8 cellular contexts compared by ENCODE assay signal in the genomic region with DNA sequence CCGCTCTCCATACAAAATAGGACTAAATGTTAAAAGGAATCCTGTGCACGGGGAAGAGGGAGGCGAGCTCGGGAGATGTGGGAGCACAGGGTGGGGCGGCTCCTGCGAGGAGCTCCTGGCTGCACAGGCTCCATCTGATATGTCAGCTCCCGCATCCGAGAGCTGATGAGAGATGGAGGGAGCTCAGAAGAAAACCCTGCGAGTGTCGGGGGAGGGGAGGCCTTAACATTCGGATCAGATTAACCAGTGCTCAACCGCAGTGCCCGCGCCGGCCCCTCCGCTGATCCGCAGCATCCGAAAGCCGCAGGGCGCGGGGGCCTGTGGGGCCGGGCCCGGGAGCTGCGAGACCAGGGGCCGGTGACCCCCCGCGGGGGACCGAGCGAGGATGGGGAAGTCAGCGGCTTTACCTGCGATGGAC. TPM values are rescaled to one million over a fixed set of nuclear protein-coding genes. Genes with fewer than 3 reads are reported as not detected.
DNase-seq lines count a peak whose midpoint lies in the region; ATAC-seq and TF ChIP-seq lines count a peak whose summit lies in the region.

No MANE protein-coding gene starts in this region.

- no peak for TF ChIP-seq RAD21 in neural cell (conservative IDR thresholded peaks at IDR 0.05)

- H3K79me2 ChIP-seq in Loucy (ENCODE audit: insufficient read depth, low read length) = no peaks in the 10 kb centered on the region
- peaks cover 36% of the 10 kb centered on the region for H3K79me2 ChIP-seq in neural cell (replicated peaks; ENCODE audit: insufficient read depth, low read length)

- peak; percentile 9 for ATAC-seq in GM21423 (IDR thresholded peaks at IDR 0.05; ENCODE audit: unreplicated experiment)
- ATAC-seq in activated T-cell treated with anti-CD3 and anti-CD28 coated beads, Interleukin-2, amount 50 U/mL, for 72 hours (replicated peaks in 1 of 2) = peak; percentile 42 to 44

- H3K4me3 ChIP-seq in Loucy (ENCODE audit: low read length, poor library complexity, severe bottlenecking) (peak overlapping the region; percentile 91), fibroblast of villous mesenchyme (ENCODE audit: low read depth, low read length) (peak overlapping the region; percentile 65), neural cell (ENCODE audit: low read length) (peak overlapping the region; percentile 90)

- peaks cover 30% of the 10 kb centered on the region for H3K27me3 Mint-ChIP-seq in activated T-cell treated with anti-CD3 and anti-CD28 coated beads, Interleukin-2, amount 50 U/mL, for 72 hours (ENCODE audit: low read depth)

- H3F3A ChIP-seq in Loucy (ENCODE audit: low read depth) (peaks cover 3% of the 10 kb centered on the region; the same call in 1 of the 2 replicates), neural cell (ENCODE audit: insufficient read depth, low read length, poor library complexity, severe bottlenecking) (no peaks in the 10 kb centered on the region)

- TF ChIP-seq CTCF in Loucy (conservative IDR thresholded peaks at IDR 0.05; ENCODE audit: low read length) (no peak), fibroblast of villous mesenchyme (IDR thresholded peaks at IDR 0.05; ENCODE audit: insufficient read depth, low read depth, low read length) (no peak), neural cell (IDR thresholded peaks at IDR 0.05; ENCODE audit: poor library complexity, severe bottlenecking) (no peak)

- DNase-seq in DMS 273 (lab: John Stamatoyannopoulos, UW; ENCODE audit: unreplicated experiment) (peak; percentile 73), fibroblast of villous mesenchyme (ENCODE audit: low read depth) (peak; percentile 14), SKM-1 treated with dmso at 0.1 percent for 144 hours (lab: John Stamatoyannopoulos, UW; ENCODE audit: unreplicated experiment) (no peak), KG1 (lab: John Stamatoyannopoulos, UW) (no peak)
- DNase-seq in activated T-cell treated with anti-CD3 and anti-CD28 coated beads, Interleukin-2, amount 50 U/mL, for 72 hours = peak; percentile 25 to 32

- H3K27ac Mint-ChIP-seq in activated T-cell treated with anti-CD3 and anti-CD28 coated beads, Interleukin-2, amount 50 U/mL, for 72 hours = peak overlapping the region; percentile 81

- peaks cover 1 to 3% of the 10 kb centered on the region in 2 donors for H3K36me3 Mint-ChIP-seq in activated T-cell treated with anti-CD3 and anti-CD28 coated beads, Interleukin-2, amount 50 U/mL, for 72 hours (ENCODE audit: insufficient read depth in 2 of 2)

- H3K4me2 ChIP-seq in Loucy (ENCODE audit: low read depth, low read length, poor library complexity, severe bottlenecking) (peak overlapping the region; percentile 98), neural cell (ENCODE audit: low read length) (peak overlapping the region; percentile 77)

- H3K36me3 ChIP-seq in Loucy (ENCODE audit: insufficient read depth, low read length) (no peaks in the 10 kb centered on the region), neural cell (ENCODE audit: insufficient read depth, low read length) (no peaks in the 10 kb centered on the region)

- H3K4me3 Mint-ChIP-seq in activated T-cell treated with anti-CD3 and anti-CD28 coated beads, Interleukin-2, amount 50 U/mL, for 72 hours = peak overlapping the region; percentile 96 to 99

- H4K20me1 ChIP-seq in Loucy (ENCODE audit: insufficient read depth, low read length, poor library complexity, severe bottlenecking) (no peaks in the 10 kb centered on the region), neural cell (ENCODE audit: insufficient read depth) (no peaks in the 10 kb centered on the region)

- peak overlapping the region; percentile 76 for H3K27ac ChIP-seq in neural cell (ENCODE audit: low read length)

- H3K9me3 Mint-ChIP-seq in activated T-cell treated with anti-CD3 and anti-CD28 coated beads, Interleukin-2, amount 50 U/mL, for 72 hours = no peaks in the 10 kb centered on the region

- H3K9me2 ChIP-seq in Loucy (replicated peaks; ENCODE audit: low read depth, low read length) = no peaks in the 10 kb centered on the region
- no peaks in the 10 kb centered on the region for H3K9me2 ChIP-seq in neural cell (ENCODE audit: insufficient read depth, low read length)

- H3K27me3 ChIP-seq in Loucy (ENCODE audit: insufficient read depth, low read length, poor library complexity, severe bottlenecking) (no peaks in the 10 kb centered on the region), neural cell (ENCODE audit: insufficient read depth, low read depth, low read length) (no peaks in the 10 kb centered on the region)

- no peaks in the 10 kb centered on the region for H3K9me3 ChIP-seq in Loucy (ENCODE audit: insufficient read depth, low read depth, low read length)
- H3K9me3 ChIP-seq in neural cell (ENCODE audit: low read length) = no peaks in the 10 kb centered on the region

- peak overlapping the region; percentile 99 for H2AFZ ChIP-seq in Loucy (ENCODE audit: low read length)
- H2AFZ ChIP-seq in neural cell (ENCODE audit: low read depth, low read length) = peak overlapping the region; percentile 47

- H3K9ac ChIP-seq in Loucy (ENCODE audit: low read depth, low read length, poor library complexity, severe bottlenecking) (peak overlapping the region; percentile 64), neural cell (ENCODE audit: low read length) (peak overlapping the region; percentile 86)

- no peak for TF ChIP-seq EP300 in neural cell (conservative IDR thresholded peaks at IDR 0.05; ENCODE audit: poor library complexity, severe bottlenecking)

- peaks cover 27% of the 10 kb centered on the region for H3K4me1 ChIP-seq in Loucy (ENCODE audit: insufficient read depth, low read length, poor library complexity, severe bottlenecking)

- H3K4me1 Mint-ChIP-seq in activated T-cell treated with anti-CD3 and anti-CD28 coated beads, Interleukin-2, amount 50 U/mL, for 72 hours (ENCODE audit: low read depth) = peaks cover 31% of the 10 kb centered on the region

TF ChIP-seq in neural cell, 6 proteins besides CTCF, POLR2A, EP300 and RAD21:
- TF ChIP-seq TAF1 (IDR thresholded peaks at IDR 0.05; ENCODE audit: low read depth) = no peak
- TF ChIP-seq, protein P1, sequence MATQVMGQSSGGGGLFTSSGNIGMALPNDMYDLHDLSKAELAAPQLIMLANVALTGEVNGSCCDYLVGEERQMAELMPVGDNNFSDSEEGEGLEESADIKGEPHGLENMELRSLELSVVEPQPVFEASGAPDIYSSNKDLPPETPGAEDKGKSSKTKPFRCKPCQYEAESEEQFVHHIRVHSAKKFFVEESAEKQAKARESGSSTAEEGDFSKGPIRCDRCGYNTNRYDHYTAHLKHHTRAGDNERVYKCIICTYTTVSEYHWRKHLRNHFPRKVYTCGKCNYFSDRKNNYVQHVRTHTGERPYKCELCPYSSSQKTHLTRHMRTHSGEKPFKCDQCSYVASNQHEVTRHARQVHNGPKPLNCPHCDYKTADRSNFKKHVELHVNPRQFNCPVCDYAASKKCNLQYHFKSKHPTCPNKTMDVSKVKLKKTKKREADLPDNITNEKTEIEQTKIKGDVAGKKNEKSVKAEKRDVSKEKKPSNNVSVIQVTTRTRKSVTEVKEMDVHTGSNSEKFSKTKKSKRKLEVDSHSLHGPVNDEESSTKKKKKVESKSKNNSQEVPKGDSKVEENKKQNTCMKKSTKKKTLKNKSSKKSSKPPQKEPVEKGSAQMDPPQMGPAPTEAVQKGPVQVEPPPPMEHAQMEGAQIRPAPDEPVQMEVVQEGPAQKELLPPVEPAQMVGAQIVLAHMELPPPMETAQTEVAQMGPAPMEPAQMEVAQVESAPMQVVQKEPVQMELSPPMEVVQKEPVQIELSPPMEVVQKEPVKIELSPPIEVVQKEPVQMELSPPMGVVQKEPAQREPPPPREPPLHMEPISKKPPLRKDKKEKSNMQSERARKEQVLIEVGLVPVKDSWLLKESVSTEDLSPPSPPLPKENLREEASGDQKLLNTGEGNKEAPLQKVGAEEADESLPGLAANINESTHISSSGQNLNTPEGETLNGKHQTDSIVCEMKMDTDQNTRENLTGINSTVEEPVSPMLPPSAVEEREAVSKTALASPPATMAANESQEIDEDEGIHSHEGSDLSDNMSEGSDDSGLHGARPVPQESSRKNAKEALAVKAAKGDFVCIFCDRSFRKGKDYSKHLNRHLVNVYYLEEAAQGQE (IDR thresholded peaks at IDR 0.05; ENCODE audit: borderline replicate concordance) = peak; percentile 52

RNA-seq across cellular contexts. Expression of a gene that starts 0.6 kb away (rescaled TPM):
- total RNA-seq in activated T-cell treated with anti-CD3 and anti-CD28 coated beads, Interleukin-2, amount 50 U/mL, for 72 hours = 1 to 10 TPM; 1.8 to 2.1 TPM
- total RNA-seq in fibroblast of villous mesenchyme = 5.2 and 9.1 TPM in 2 replicates
- polyA plus RNA-seq in neural cell = 43.1 and 47.9 TPM in 2 replicates
- 61.1 and 64.1 TPM in 2 replicates for polyA minus RNA-seq in neural cell

RNA-seq across cellular contexts. Expression of a gene that starts 57.7 kb away (rescaled TPM):
- 10 to 100 TPM; 34.8 to 37.9 TPM for total RNA-seq in activated T-cell treated with anti-CD3 and anti-CD28 coated beads, Interleukin-2, amount 50 U/mL, for 72 hours
- total RNA-seq in fibroblast of villous mesenchyme = 13.9 and 27.6 TPM in 2 replicates
- polyA plus RNA-seq in neural cell = 1.2 and 1.5 TPM in 2 replicates
- polyA minus RNA-seq in neural cell = 3.0 and 3.2 TPM in 2 replicates

Comparison
In these comparisons a context has a peak if more than half of its experiments do, and no peak if none do; other contexts are left out.
1. DNase-seq: peak in DMS 273 (single experiment), activated T-cell treated with anti-CD3 and anti-CD28 coated beads, Interleukin-2, amount 50 U/mL, for 72 hours (2 of 2) and fibroblast of villous mesenchyme (single experiment); none in SKM-1 treated with dmso at 0.1 percent for 144 hours (single experiment) and KG1 (single experiment).
2. Peak in every context shown above with its lines, with median percentiles within 50 percentile points of each other: H3K4me3 ChIP-seq.